Comparison of ENCODE assay signal across 15 cellular contexts in the genomic region with DNA sequence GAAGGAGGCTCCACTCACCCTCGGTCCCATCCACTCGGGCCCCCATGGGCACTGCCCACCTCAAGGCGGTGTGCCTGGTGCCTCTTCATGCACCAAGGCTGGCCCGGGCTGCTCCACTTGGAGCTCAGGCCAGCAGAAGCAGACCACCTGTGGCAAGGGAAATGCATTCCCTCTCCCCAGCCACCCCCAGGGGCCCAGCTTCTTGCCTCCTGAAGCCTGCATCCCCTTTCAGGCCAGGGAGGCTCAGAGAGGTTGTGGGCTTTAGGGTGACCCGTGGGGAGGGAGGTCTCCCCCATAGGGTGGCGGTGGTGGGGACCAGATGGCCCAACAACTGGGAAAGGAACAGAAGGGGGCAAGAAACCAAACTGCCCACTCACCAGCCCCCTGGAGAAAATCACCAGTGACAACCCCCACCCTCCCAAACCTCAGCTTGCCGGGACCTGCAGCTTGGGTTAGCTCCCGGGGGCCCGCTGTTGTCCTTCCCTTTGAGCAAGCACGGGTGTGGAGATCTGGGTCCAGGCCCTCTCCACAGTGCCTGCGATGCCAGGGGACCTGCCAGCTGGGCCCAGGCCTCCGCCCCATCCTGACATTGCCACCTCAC. TPM values are rescaled to one million over a fixed set of nuclear protein-coding genes. Genes with fewer than 3 reads are reported as not detected.
DNase-seq lines count a peak whose midpoint lies in the region; ATAC-seq, FAIRE-seq and TF ChIP-seq lines count a peak whose summit lies in the region.
"Had no signal": no experiment of that assay in that cellular context is flagged by ENCODE, and none has a peak within 500 bp of the region (broad histone marks: within the 10 kb centered on the region; RNA-seq: fewer than 3 reads in every experiment).

No MANE protein-coding gene starts in this region.

- no TSS peak for BruUV-seq in GM12878 (replicated peaks; lab: Mats Ljungman, UMichigan)

- intact Hi-C loops in GM12878 (cut with micrococcal nuclease; ENCODE audit: unreplicated experiment) (no loop called here), body of pancreas (cut with DNase I) (no loop called here)

- H3K9ac ChIP-seq in GM12878 (ENCODE audit: control insufficient read depth, insufficient read depth, low read length) = no peak overlapping the region

- peaks cover 3% of the 10 kb centered on the region for H3K79me2 ChIP-seq in GM12878 (ENCODE audit: control insufficient read depth, insufficient read depth, low read length)

- SMC1A ChIA-PET in GM12878 (lab: Charles Lee; ENCODE audit: uncharacterized antibody, unreplicated experiment) = no interaction called here

- no peak for TF ChIP-seq EP300 in GM12878 (IDR thresholded peaks at IDR 0.05; ENCODE audit: borderline replicate concordance in 1 of 2, control insufficient read depth in 1 of 2, low read depth in 2 of 2, low read length in 2 of 2)

- peak; percentile 41 for DNase-seq in DMS 273 (lab: John Stamatoyannopoulos, UW; ENCODE audit: unreplicated experiment)
- DNase-seq in DMS 273 treated with DMSO at 0.1 percent for 48 hours (lab: John Stamatoyannopoulos, UW) = no peak
- DNase-seq in GM12878 (ENCODE audit: low read depth, low spot score) = no peak
- DNase-seq in omental fat pad (ENCODE audit: low spot score) = peak; percentile 8
- no peak for DNase-seq in HAP-1 (ENCODE audit: low spot score in 2 of 2)
- DNase-seq in LoVo (ENCODE audit: low spot score) = no peak
- no peak for DNase-seq in body of pancreas
- DNase-seq: DMS153, foreskin fibroblast, NCI-H1092 treated with DMSO at 0.1 percent for 48 hours, PC-9, thyroid gland had no signal

- RAD21 ChIA-PET in GM12878 (lab: Charles Lee; ENCODE audit: unreplicated experiment) = no interaction called here

- H3K9me3 ChIP-seq in GM12878 (replicated peaks; ENCODE audit: control insufficient read depth, insufficient read depth, low read length) (no peaks in the 10 kb centered on the region), HAP-1 (no peaks in the 10 kb centered on the region), body of pancreas (no peaks in the 10 kb centered on the region)
- H3K9me3 ChIP-seq: thyroid gland had no signal

- H3K4me2 ChIP-seq in GM12878 (ENCODE audit: control insufficient read depth, insufficient read depth) = no peak overlapping the region
- H3K4me2 ChIP-seq: PC-9, smooth muscle cell had no signal

- H3K4me3 ChIP-seq in GM12878 = no peak overlapping the region
- H3K4me3 ChIP-seq in HAP-1 = no peak overlapping the region
- H3K4me3 ChIP-seq in body of pancreas = no peak overlapping the region
- H3K4me3 ChIP-seq: PC-9, smooth muscle cell, thyroid gland had no signal

- H4K20me1 ChIP-seq in GM12878 (ENCODE audit: control insufficient read depth, insufficient read depth) = peaks cover 5% of the 10 kb centered on the region; the same call in 1 of the 2 replicates

- ATAC-seq in GM18505 (IDR thresholded peaks at IDR 0.05; ENCODE audit: unreplicated experiment) (no peak), GM12878 (peak; percentile 10), omental fat pad (ENCODE audit: low FRiP score) (no peak), body of pancreas (no peak)

- H3K4me1 ChIP-seq in GM12878 (ENCODE audit: control insufficient read depth, insufficient read depth, low read length) (peaks cover 2% of the 10 kb centered on the region; the same call in 1 of the 2 replicates), HAP-1 (no peaks in the 10 kb centered on the region), body of pancreas (peaks cover 23% of the 10 kb centered on the region)

- TF ChIP-seq CTCF in GM12878 (IDR thresholded peaks at IDR 0.05 in 2 of 3, conservative IDR thresholded peaks at IDR 0.05 in 1 of 3; ENCODE audit: control insufficient read depth in 2 of 3, extremely low read depth in 1 of 3, insufficient read depth in 1 of 3, low read depth in 3 of 3, low read length in 3 of 3) = no peak
- no peak for TF ChIP-seq CTCF in omental fat pad (IDR thresholded peaks at IDR 0.05)
- no peak for TF ChIP-seq CTCF in body of pancreas (IDR thresholded peaks at IDR 0.05)

- POLR2A ChIA-PET in GM12878 (lab: Charles Lee) = interaction anchor here (0.6 kb wide), 1 partner anchor 361 kb away, joined by 4 read pairs; no protein-coding TSS in a partner anchor

- TF ChIP-seq RAD21 in GM12878 (IDR thresholded peaks at IDR 0.05; ENCODE audit: insufficient read depth, low read depth, low read length) = no peak

- H3K27ac ChIP-seq in GM12878 (ENCODE audit: control insufficient read depth, insufficient read depth) = no peak overlapping the region
- no peak overlapping the region for H3K27ac ChIP-seq in body of pancreas
- H3K27ac ChIP-seq: HL-60, PC-9 had no signal

- in situ Hi-C loops in GM12878 (cut with MboI) (no loop called here), HAP-1 (cut with MboI; ENCODE audit: low sequenced_read_pairs) (no loop called here)

- CTCF ChIA-PET in GM12878 (lab: Yijun Ruan, JAX) = interaction anchor here (1.8 kb wide), 1 partner anchor 94 kb away, joined by 6 read pairs; no protein-coding TSS in a partner anchor

- no peak for FAIRE-seq in GM12878 (lab: Jason Lieb, UNC)

- WGBS in GM12878 (ENCODE audit: insufficient coverage, insufficient replicate concordance, low lambda C conversion rate, missing lambda C conversion rate) = 45% methylated on average over 12 of the region's 12 CpGs
- WGBS in body of pancreas, 2 donors = 80 to 81% methylated on average over 12 of the region's 12 CpGs

- H3K27me3 ChIP-seq in GM12878 (replicated peaks in 1 of 2; ENCODE audit: control insufficient read depth in 2 of 2, insufficient read depth in 2 of 2, low read length in 1 of 2) (no peaks in the 10 kb centered on the region), HAP-1 (ENCODE audit: low read depth) (no peaks in the 10 kb centered on the region), body of pancreas (no peaks in the 10 kb centered on the region)
- H3K27me3 ChIP-seq: thyroid gland had no signal

- H2AFZ ChIP-seq in GM12878 (ENCODE audit: control insufficient read depth, low read depth, low read length) = no peak overlapping the region
- H2AFZ ChIP-seq: PC-9 had no signal

- peaks cover 14 to 16% of the 10 kb centered on the region in 2 experiments; a peak in 3 of 4 replicates for H3K36me3 ChIP-seq in GM12878 (ENCODE audit: control insufficient read depth in 2 of 2, insufficient read depth in 2 of 2, low read length in 1 of 2)
- H3K36me3 ChIP-seq in HAP-1 (replicated peaks) = peaks cover 37% of the 10 kb centered on the region
- H3K36me3 ChIP-seq in body of pancreas (replicated peaks in 1 of 2; ENCODE audit: insufficient read depth in 1 of 2, low read depth in 2 of 2) = peaks cover 0 to 2% of the 10 kb centered on the region in 2 donors

- TF ChIP-seq POLR2A in GM18505 (IDR thresholded peaks at IDR 0.05; ENCODE audit: borderline replicate concordance, extremely low read depth, insufficient read depth, insufficient read length) = peak; percentile 28
- TF ChIP-seq POLR2A in GM12878 (IDR thresholded peaks at IDR 0.05; ENCODE audit: low read depth, low read length) = peak; percentile 35
- TF ChIP-seq POLR2A in body of pancreas (IDR thresholded peaks at IDR 0.05) = no peak

TF ChIP-seq in GM12878, 131 proteins besides CTCF, POLR2A, EP300 and RAD21 (continues in another document):
- TF ChIP-seq ASH2L (IDR thresholded peaks at IDR 0.05; ENCODE audit: borderline replicate concordance, low read depth) (no peak), HDGF (IDR thresholded peaks at IDR 0.05) (no peak), SUPT20H (IDR thresholded peaks at IDR 0.05; ENCODE audit: borderline replicate concordance, control insufficient read depth, low read depth, low read length) (no peak), SP1 (IDR thresholded peaks at IDR 0.05; ENCODE audit: low read depth, low read length) (no peak)

RNA-seq across cellular contexts. Expression of gene CBX6, which starts 8.4 kb away (rescaled TPM):
- 89.8 and 98.2 TPM in 2 replicates for total RNA-seq in GM12878 (2013; cell fraction: nucleolus; rRNA removed)
- total RNA-seq in GM12878 (2014; rRNA removed) (59.1 and 67.1 TPM in 2 replicates), GM12878 (2014; rRNA removed; fragmentation: Illumina TruSeq; extraction: Trizol) (33.1 and 35.7 TPM in 2 replicates), GM12878 (2021) (135 and 142 TPM in 2 replicates), omental fat pad (10 to 100 TPM; 27.4 to 59.6 (median 34.9) TPM), body of pancreas (10 to 100 TPM; 32.7 to 45.2 TPM)
- 12.6 TPM for polyA plus RNA-seq in GM12878 (2011; ENCODE audit: low read depth)
- polyA plus RNA-seq in GM12878 (2011; rRNA removed) (6.0 and 10.2 TPM in 2 replicates), GM12878 (2014; fragmentation: Illumina TruSeq; extraction: Trizol) (15.1 and 27.2 TPM in 2 replicates), GM12878 (2014; fragmentation: Nextera tagmentation; extraction: Ambion mirVana) (1 to 10 TPM; 3.6 to 4.5 TPM), GM12878 (2014; rRNA removed) (39.0 and 43.9 TPM in 2 replicates), GM12878 (2016; fragmentation: Nextera tagmentation; extraction: Ambion mirVana) (10 to 100 TPM; 72.6 to 74.6 TPM)
- polyA plus RNA-seq in GM12878 (2011; cell fraction: cytosol; rRNA removed) = 14.4 and 14.8 TPM in 2 replicates
- 60.2 and 66.7 TPM in 2 replicates for polyA plus RNA-seq in GM12878 (2011; cell fraction: nucleus; rRNA removed)
- polyA plus RNA-seq in GM12878 (2012) = 25.3 and 32.1 TPM in 2 replicates
- polyA minus RNA-seq in GM12878 (2011; rRNA and poly(A)+ RNA removed) = 25.9 and 48.3 TPM in 2 replicates
- polyA minus RNA-seq in GM12878 (2011; cell fraction: cytosol; rRNA and poly(A)+ RNA removed) = 36.9 and 39.7 TPM in 2 replicates
- polyA minus RNA-seq in GM12878 (2011; cell fraction: nucleus; rRNA and poly(A)+ RNA removed) = 60.8 and 96.1 TPM in 2 replicates

RNA-seq across cellular contexts. Expression of gene NPTXR, which starts 19.8 kb away (rescaled TPM):
- total RNA-seq in GM12878 (2013; cell fraction: nucleolus; rRNA removed) = not detected in 2 replicates
- total RNA-seq in GM12878 (2014; rRNA removed) (0.05 and 0.06 TPM in 2 replicates), GM12878 (2014; rRNA removed; fragmentation: Illumina TruSeq; extraction: Trizol) (0.05 and 0.09 TPM in 2 replicates), GM12878 (2021) (0.37 and 0.38 TPM in 2 replicates), omental fat pad (1 to 10 TPM; 2.4 to 3.8 (median 3.0) TPM), body of pancreas (10 to 100 TPM in 1 of 2 donors, 1 to 10 TPM in 1; 6.0 to 10.5 TPM)
- 0.14 TPM for polyA plus RNA-seq in GM12878 (2011; ENCODE audit: low read depth)
- polyA plus RNA-seq in GM12878 (2011; rRNA removed) (not detected in 2 replicates), GM12878 (2014; fragmentation: Illumina TruSeq; extraction: Trizol) (0.03 and 0.13 TPM in 2 replicates), GM12878 (2014; fragmentation: Nextera tagmentation; extraction: Ambion mirVana) (under 1 TPM in 1 of 2 experiments, not detected in 1; 0.02 TPM), GM12878 (2014; rRNA removed) (0.16 and 0.22 TPM in 2 replicates), GM12878 (2016; fragmentation: Nextera tagmentation; extraction: Ambion mirVana) (under 1 TPM; 0.04 TPM)
- not detected in 2 replicates for polyA plus RNA-seq in GM12878 (2011; cell fraction: cytosol; rRNA removed)
- polyA plus RNA-seq in GM12878 (2011; cell fraction: nucleus; rRNA removed) = not detected in 2 replicates
- 0.26 and 0.29 TPM in 2 replicates for polyA plus RNA-seq in GM12878 (2012)
- polyA minus RNA-seq in GM12878 (2011; rRNA and poly(A)+ RNA removed) = not detected in 2 replicates
- polyA minus RNA-seq in GM12878 (2011; cell fraction: cytosol; rRNA and poly(A)+ RNA removed) = not detected in 2 replicates
- polyA minus RNA-seq in GM12878 (2011; cell fraction: nucleus; rRNA and poly(A)+ RNA removed) = not detected in 2 replicates

Comparison
In these comparisons a context has a peak if more than half of its experiments do, and no peak if none do; other contexts are left out.
1. DNase-seq: peak in DMS 273 (single experiment) and omental fat pad (single experiment); none in DMS 273 treated with DMSO at 0.1 percent for 48 hours (single experiment), GM12878 (single experiment), HAP-1 (0 of 2), LoVo (single experiment) and body of pancreas (0 of 4).
2. POLR2A ChIP-seq: peak in GM18505 (single experiment) and GM12878 (single experiment); none in body of pancreas (0 of 3).